8 cellular contexts compared by ENCODE assay signal in the genomic region with DNA sequence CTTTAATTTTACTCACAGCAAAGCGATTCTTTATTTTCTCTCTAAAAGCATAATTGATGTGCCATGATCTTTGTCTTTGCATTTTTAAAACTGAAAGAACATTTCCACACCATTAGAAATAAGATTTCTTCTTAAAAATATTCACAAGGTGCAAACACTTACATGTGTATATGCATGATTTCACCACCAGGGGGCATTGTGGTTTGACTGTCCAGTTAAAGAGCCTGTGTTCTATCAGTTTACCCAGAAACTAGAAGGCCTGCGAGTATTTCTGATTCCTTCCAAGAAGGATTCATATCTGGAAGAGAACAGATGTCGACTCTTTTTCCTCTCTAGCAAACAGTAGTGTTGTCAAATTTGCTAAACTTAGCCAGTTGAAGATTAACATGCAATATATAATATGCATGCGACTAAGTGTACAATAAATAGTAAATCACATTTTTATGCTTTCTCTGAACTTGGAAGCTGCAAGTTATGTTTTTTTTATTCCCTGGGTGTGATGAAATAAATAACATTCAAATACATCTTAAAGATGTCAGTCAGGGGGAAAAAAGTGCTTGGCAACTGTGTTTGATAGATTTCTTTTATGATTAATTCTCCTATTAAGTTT.
DNase-seq lines count a peak whose midpoint lies in the region; ATAC-seq and TF ChIP-seq lines count a peak whose summit lies in the region.

No MANE protein-coding gene starts in this region.

- DNase-seq in Caki2 (ENCODE audit: low read depth) = peak; percentile 9
- DNase-seq in H7 = peak; percentile 59
- DNase-seq in Peyer's patch = peak in 2 of 3 donors; percentile 29 to 75
- DNase-seq in astrocyte of the hippocampus (ENCODE audit: low read depth, low spot score) = peak; percentile 73
- DNase-seq in inferior parietal cortex (ENCODE audit: extremely low spot score) = peak; percentile 92
- DNase-seq in stimulated activated CD4-positive, alpha-beta T cell treated with anti-CD3 and anti-CD28 coated beads, Interleukin-4, amount 100 ng/mL, for 48 hours (ENCODE audit: low read depth in 2 of 2) = peak; percentile 22 to 30
- no peak for DNase-seq in glomerular visceral epithelial cell (ENCODE audit: extremely low spot score)

- no peak overlapping the region for H3K27ac ChIP-seq in Peyer's patch

- H3K4me3 ChIP-seq in H7 (ENCODE audit: insufficient read depth, low read depth, low read length) = no peak overlapping the region
- no peak overlapping the region for H3K4me3 ChIP-seq in Peyer's patch

- H3K9me3 ChIP-seq in Peyer's patch = no peaks in the 10 kb centered on the region

- in situ Hi-C loops in Caki2 (cut with HindIII; ENCODE audit: low pct_unique_long_range_greater_than_20kb, low sequenced_read_pairs) = no loop called here

- ATAC-seq in HG03457 (IDR thresholded peaks at IDR 0.05; ENCODE audit: unreplicated experiment) = no peak

- H3K36me3 ChIP-seq in H7 (replicated peaks; ENCODE audit: control insufficient read depth, insufficient read depth, low read length) (no peaks in the 10 kb centered on the region), Peyer's patch (no peaks in the 10 kb centered on the region)

- H3K27me3 ChIP-seq in H7 (ENCODE audit: control insufficient read depth, insufficient read depth, low read length) (no peaks in the 10 kb centered on the region), Peyer's patch (no peaks in the 10 kb centered on the region)

- TF ChIP-seq CTCF in Peyer's patch (IDR thresholded peaks at IDR 0.05) = peak; percentile 52 to 96 (median 77)

- peaks cover 0 to 4% (median 0%) of the 10 kb centered on the region in 4 donors for H3K4me1 ChIP-seq in Peyer's patch

- no peak for TF ChIP-seq POLR2A in Peyer's patch (IDR thresholded peaks at IDR 0.05)
